ENCODE assay signal across 1 cellular context in the genomic region with DNA sequence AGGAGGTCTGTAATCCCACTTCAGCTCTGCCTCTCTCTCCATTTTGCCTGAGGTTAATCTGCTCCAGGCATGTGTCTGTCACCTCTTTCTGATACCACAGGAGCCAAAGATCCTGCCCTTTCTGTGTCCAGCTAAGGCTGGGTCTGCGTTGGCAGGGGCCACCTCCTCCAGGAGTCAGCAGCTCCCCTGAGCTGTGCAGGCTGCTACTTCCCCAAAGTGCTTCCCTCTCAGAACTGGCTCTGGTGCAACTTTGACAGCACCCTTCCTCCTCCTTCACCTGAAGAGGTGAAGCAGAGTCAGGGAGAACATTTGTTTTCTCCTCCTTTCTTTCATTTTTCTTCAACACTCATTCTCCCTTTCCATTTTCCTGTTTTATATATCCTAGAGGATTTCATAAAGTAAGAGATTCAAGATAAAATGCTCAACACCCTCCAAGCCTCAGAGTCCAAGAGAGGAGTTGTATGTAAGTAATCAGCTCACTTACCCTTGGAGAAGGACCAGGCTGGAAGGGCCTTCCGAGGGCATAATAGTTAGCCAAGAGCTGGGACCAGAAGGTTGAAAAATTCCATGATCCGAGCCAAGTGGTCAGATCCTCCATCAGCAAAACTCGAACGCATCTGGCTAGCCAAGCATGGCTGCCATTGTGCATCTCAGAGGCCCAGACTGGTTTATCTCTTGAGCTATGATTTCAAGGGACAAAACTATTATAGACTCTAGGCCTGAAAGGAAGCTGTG.
TF ChIP-seq lines count a peak whose summit lies in the region.

No MANE protein-coding gene starts in this region.

TF ChIP-seq in SK-N-SH treated with all-trans-retinoic acid at 6 μM for 48 hours, 23 proteins besides CTCF, POLR2A, EP300 and RAD21 (continued from another document):
- TF ChIP-seq TSHZ2 (CRISPR knock-in tag; IDR thresholded peaks at IDR 0.05) = no peak
- TF ChIP-seq ZFP3 (CRISPR knock-in tag; IDR thresholded peaks at IDR 0.05) = no peak
- TF ChIP-seq TOX (CRISPR knock-in tag; IDR thresholded peaks at IDR 0.05; ENCODE audit: borderline replicate concordance) = no peak
